ENCODE assay signal across 9 cellular contexts in genomic region chr3:183527421-183527979, GRCh38. TPM values are rescaled to one million over a fixed set of nuclear protein-coding genes. Genes with fewer than 3 reads are reported as not detected.
DNase-seq lines count a peak whose midpoint lies in the region; ATAC-seq and TF ChIP-seq lines count a peak whose summit lies in the region.
"Had no signal": no experiment of that assay in that cellular context is flagged by ENCODE, and none has a peak within 500 bp of the region (broad histone marks: within the 10 kb centered on the region; RNA-seq: fewer than 3 reads in every experiment).

No MANE protein-coding gene starts in this region.

- H3K79me2 ChIP-seq in Loucy (ENCODE audit: insufficient read depth, low read length) = peaks cover 51% of the 10 kb centered on the region; the same call in 1 of the 2 replicates

- peak overlapping the region; percentile 84 for H3K4me3 Mint-ChIP-seq in memory B cell

- no peaks in the 10 kb centered on the region for H3K9me3 ChIP-seq in Loucy (ENCODE audit: insufficient read depth, low read depth, low read length)

- H4K20me1 ChIP-seq in Loucy (ENCODE audit: insufficient read depth, low read length, poor library complexity, severe bottlenecking) = no peaks in the 10 kb centered on the region

- H3K27me3 ChIP-seq in Loucy (ENCODE audit: insufficient read depth, low read length, poor library complexity, severe bottlenecking) = no peaks in the 10 kb centered on the region
- H3K27me3 ChIP-seq: dorsolateral prefrontal cortex had no signal

- peaks cover 64% of the 10 kb centered on the region for H3K36me3 ChIP-seq in Loucy (ENCODE audit: insufficient read depth, low read length)

- H2AFZ ChIP-seq in Loucy (ENCODE audit: low read length) = no peak overlapping the region

- H3K27me3 Mint-ChIP-seq in memory B cell = no peaks in the 10 kb centered on the region

- peak; percentile 85 for ATAC-seq in GM18861 (IDR thresholded peaks at IDR 0.05; ENCODE audit: unreplicated experiment)
- peak; percentile 78 for ATAC-seq in HG02571 (IDR thresholded peaks at IDR 0.05; ENCODE audit: unreplicated experiment)
- peak; percentile 79 for ATAC-seq in memory B cell (ENCODE audit: low read depth)

- H3K9ac ChIP-seq in Loucy (ENCODE audit: low read depth, low read length, poor library complexity, severe bottlenecking) = peak overlapping the region; percentile 37

- DNase-seq in memory B cell (ENCODE audit: low spot score in 2 of 2) = peak; percentile 27 to 34
- DNase-seq in NK-92 (lab: John Stamatoyannopoulos, UW; ENCODE audit: unreplicated experiment) = no peak
- DNase-seq in NCI-H2227 treated with DMSO at 0.1 percent for 48 hours (lab: John Stamatoyannopoulos, UW) = no peak
- no peak for DNase-seq in stimulated activated CD4-positive, alpha-beta T cell treated with anti-CD3 and anti-CD28 coated beads, Interleukin-4, amount 100 ng/mL, for 24 hours
- no peak for DNase-seq in cerebellum (ENCODE audit: low spot score)
- DNase-seq: dorsolateral prefrontal cortex had no signal

- H3K36me3 Mint-ChIP-seq in memory B cell = peaks cover 45% of the 10 kb centered on the region

- no peaks in the 10 kb centered on the region for H3F3A ChIP-seq in Loucy (ENCODE audit: low read depth)

- H3K27ac Mint-ChIP-seq in memory B cell = peak overlapping the region; percentile 92

- no peaks in the 10 kb centered on the region for H3K9me3 Mint-ChIP-seq in memory B cell

- no peaks in the 10 kb centered on the region for H3K9me2 ChIP-seq in Loucy (replicated peaks; ENCODE audit: low read depth, low read length)

- H3K4me1 ChIP-seq in Loucy (ENCODE audit: insufficient read depth, low read length, poor library complexity, severe bottlenecking) = peaks cover 11% of the 10 kb centered on the region

- H3K4me2 ChIP-seq in Loucy (ENCODE audit: low read depth, low read length, poor library complexity, severe bottlenecking) = peak overlapping the region; percentile 28

- no peak for TF ChIP-seq CTCF in Loucy (conservative IDR thresholded peaks at IDR 0.05; ENCODE audit: low read length)

- H3K4me1 Mint-ChIP-seq in memory B cell = peaks cover 51% of the 10 kb centered on the region

- no peak overlapping the region for H3K4me3 ChIP-seq in Loucy (ENCODE audit: low read length, poor library complexity, severe bottlenecking)
- H3K4me3 ChIP-seq: dorsolateral prefrontal cortex had no signal

RNA-seq across cellular contexts. Expression of gene KLHL6, which starts 28.0 kb away (rescaled TPM):
- total RNA-seq in cerebellum = 1.3 TPM

Comparison
In these comparisons a context has a peak if more than half of its experiments do, and no peak if none do; other contexts are left out.
1. DNase-seq: peak in memory B cell (2 of 2); none in NK-92 (single experiment), NCI-H2227 treated with DMSO at 0.1 percent for 48 hours (single experiment), stimulated activated CD4-positive, alpha-beta T cell treated with anti-CD3 and anti-CD28 coated beads, Interleukin-4, amount 100 ng/mL, for 24 hours (single experiment) and cerebellum (single experiment).
2. Peak in every context shown above with its lines, with median percentiles within 50 percentile points of each other: ATAC-seq.